Comparison of ENCODE assay signal across 9 cellular contexts in the genomic region with DNA sequence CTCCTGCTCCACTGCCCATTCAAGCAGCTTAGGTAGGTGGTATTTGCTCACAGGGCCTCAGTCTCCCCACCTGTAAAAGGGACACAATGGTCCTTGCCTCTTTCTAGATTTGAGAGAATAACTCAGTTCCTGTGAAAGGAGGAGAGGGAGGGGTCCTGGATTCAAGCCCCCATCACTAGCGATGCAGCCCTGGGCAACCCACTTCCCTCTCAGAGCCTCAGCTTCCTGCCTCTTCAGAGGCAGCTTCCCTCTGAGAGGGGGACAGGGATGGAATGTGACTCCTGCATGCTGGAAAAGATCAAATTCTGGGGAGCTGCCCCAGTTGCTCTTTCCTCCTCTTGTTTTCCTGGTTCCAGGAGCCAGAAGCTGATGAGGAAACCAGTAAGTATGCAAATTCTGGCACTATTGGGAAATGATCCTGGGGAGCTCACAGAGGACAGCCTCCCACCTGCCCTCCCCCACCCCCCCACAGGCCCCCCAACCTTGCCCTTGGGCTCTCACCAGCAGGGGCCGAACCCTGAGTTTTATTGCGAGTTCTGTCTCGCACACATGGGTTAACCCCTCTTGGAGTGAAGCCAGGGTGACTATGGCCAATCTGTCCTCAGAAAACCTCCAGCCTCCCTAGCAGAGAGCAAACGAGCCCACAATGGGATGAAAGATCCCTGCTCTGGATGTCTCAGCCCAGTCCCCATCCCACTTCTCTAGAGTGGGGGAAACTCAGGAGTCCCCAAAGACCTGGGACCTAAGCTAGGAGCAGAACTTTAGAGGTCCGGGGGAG. TPM values are rescaled to one million over a fixed set of nuclear protein-coding genes. Genes with fewer than 3 reads are reported as not detected.
DNase-seq lines count a peak whose midpoint lies in the region; ATAC-seq, FAIRE-seq and TF ChIP-seq lines count a peak whose summit lies in the region.
"Had no signal": no experiment of that assay in that cellular context is flagged by ENCODE, and none has a peak within 500 bp of the region (broad histone marks: within the 10 kb centered on the region; RNA-seq: fewer than 3 reads in every experiment).

No MANE protein-coding gene starts in this region.

- FAIRE-seq in H1 (lab: Jason Lieb, UNC), result no peak

- no peak for TF ChIP-seq RAD21 in H1 (IDR thresholded peaks at IDR 0.05 in 1 of 2, conservative IDR thresholded peaks at IDR 0.05 in 1 of 2; ENCODE audit: low read depth in 2 of 2, low read length in 2 of 2)

- no peak for TF ChIP-seq EP300 in H1 (IDR thresholded peaks at IDR 0.05; ENCODE audit: borderline replicate concordance in 1 of 2, low read depth in 2 of 2, low read length in 2 of 2)

- DNase-seq in AG10803 (ENCODE audit: low read depth) (peak; percentile 66), NB4 (ENCODE audit: low read depth) (peak; percentile 60), H1 (ENCODE audit: low read depth in 1 of 2, low spot score in 2 of 2) (no peak), myocyte (ENCODE audit: low read depth) (peak; percentile 59), neural progenitor cell (ENCODE audit: low spot score) (no peak), HT-29 (ENCODE audit: low spot score) (no peak)
- no peak for DNase-seq in stimulated activated CD4-positive, alpha-beta T cell treated with anti-CD3 and anti-CD28 coated beads, Interleukin-2, amount 100 ng/mL, for 48 hours
- DNase-seq: DMS53 had no signal

- H3K9me3 ChIP-seq in H1 (ENCODE audit: insufficient read depth in 2 of 2, low read depth in 1 of 2, low read length in 1 of 2) (no peaks in the 10 kb centered on the region), neural progenitor cell (ENCODE audit: low read depth) (no peaks in the 10 kb centered on the region)

- H3K27me3 Mint-ChIP-seq in neural progenitor cell (ENCODE audit: insufficient read depth, low read depth), result peaks cover 3% of the 10 kb centered on the region

- WGBS in H1 (ENCODE audit: extremely low coverage in 1 of 2, insufficient coverage in 1 of 2, insufficient read length in 1 of 2, insufficient replicate concordance in 2 of 2, low coverage in 1 of 2, low lambda C conversion rate in 2 of 2, missing lambda C conversion rate in 1 of 2), 2 experiments, result 74% methylated on average over 6 of the region's 6 CpGs; no CpG with 5 or more reads in 1 of the 2 experiments

- H3K27ac ChIP-seq in H1 (ENCODE audit: low read depth, low read length), result no peak overlapping the region
- H3K27ac ChIP-seq in neural progenitor cell, result no peak overlapping the region

- no peak overlapping the region for H4K91ac ChIP-seq in H1 (replicated peaks; ENCODE audit: insufficient read length, low read length)

- no peak overlapping the region for H3K27ac Mint-ChIP-seq in neural progenitor cell

- H2BK120ac ChIP-seq in H1 (replicated peaks; ENCODE audit: low read depth, low read length), result no peak overlapping the region

- no peak overlapping the region for H2BK15ac ChIP-seq in H1 (ENCODE audit: low read length)

- no peak overlapping the region for H2BK12ac ChIP-seq in H1 (ENCODE audit: low read depth, low read length)

- H3K79me2 ChIP-seq in H1 (ENCODE audit: control insufficient read depth in 1 of 2, insufficient read depth in 2 of 2, low read length in 2 of 2) (no peaks in the 10 kb centered on the region), neural progenitor cell (ENCODE audit: low read depth) (no peaks in the 10 kb centered on the region)

- H2AK5ac ChIP-seq in H1 (ENCODE audit: low read depth, low read length), result no peak overlapping the region

- no peak for ATAC-seq in HG02938 (IDR thresholded peaks at IDR 0.05; ENCODE audit: unreplicated experiment)

- H3F3A ChIP-seq in neural progenitor cell (ENCODE audit: low read depth), result no peaks in the 10 kb centered on the region

- H3K9me3 Mint-ChIP-seq in neural progenitor cell, result no peaks in the 10 kb centered on the region

- H3K4me1 Mint-ChIP-seq in neural progenitor cell, result no peaks in the 10 kb centered on the region

- no peak overlapping the region for H3K23ac ChIP-seq in H1 (ENCODE audit: insufficient read length)

- H3K36me3 ChIP-seq in H1 (ENCODE audit: control insufficient read depth in 2 of 4, insufficient read depth in 4 of 4, low read length in 3 of 4) (peaks cover 2 to 20% (median 10%) of the 10 kb centered on the region in 4 experiments; a peak in 6 of 8 replicates), neural progenitor cell (no peaks in the 10 kb centered on the region)

- H2AFZ ChIP-seq in H1 (ENCODE audit: low read length), result no peak overlapping the region
- no peak overlapping the region for H2AFZ ChIP-seq in neural progenitor cell (replicated peaks)

- H3K9ac ChIP-seq in H1 (replicated peaks in 1 of 4; ENCODE audit: extremely low read depth in 1 of 4, low read depth in 3 of 4, low read length in 3 of 4) (no peak overlapping the region), neural progenitor cell (no peak overlapping the region)

- no peak overlapping the region for H4K5ac ChIP-seq in H1 (ENCODE audit: insufficient read length, low read depth, low read length)

- H3K4me3 ChIP-seq in AG10803 (ENCODE audit: low read length) (no peak overlapping the region), NB4 (ENCODE audit: low read depth, low read length) (no peak overlapping the region), H1 (ENCODE audit: extremely low read depth in 1 of 4, insufficient read depth in 2 of 4, low read depth in 3 of 4, low read length in 4 of 4) (no peak overlapping the region), neural progenitor cell (no peak overlapping the region)

- no peaks in the 10 kb centered on the region for H3K79me1 ChIP-seq in H1 (ENCODE audit: low read depth, low read length)

- H3K23me2 ChIP-seq in H1 (ENCODE audit: low read depth, low read length), result no peaks in the 10 kb centered on the region

- H4K20me1 ChIP-seq in H1 (replicated peaks in 1 of 2; ENCODE audit: control insufficient read depth in 1 of 2, insufficient read depth in 2 of 2, low read length in 2 of 2) (peaks cover 0 to 4% of the 10 kb centered on the region in 2 experiments), neural progenitor cell (ENCODE audit: low read depth) (no peaks in the 10 kb centered on the region)

- CTCF ChIA-PET in H1 (lab: Charles Lee; ENCODE audit: partially characterized antibody), result interaction anchor here (0.6 to 21.7 kb wide), 20 partner anchors 10 to 969 kb away, joined by 3 to 382 read pairs (median 6); partner anchors contain the start of genes MEAF6 and ZC3H12A

- H4K8ac ChIP-seq in H1 (ENCODE audit: extremely low read depth, insufficient read depth, low read length), result no peak overlapping the region

- peak overlapping the region; percentile 32; the same call in 1 of the 2 replicates for H3K18ac ChIP-seq in H1 (ENCODE audit: extremely low read depth, low read length)

- H3K4me2 ChIP-seq in H1 (ENCODE audit: insufficient read depth in 1 of 2, low read depth in 2 of 2, low read length in 2 of 2) (no peak overlapping the region), neural progenitor cell (no peak overlapping the region)

- H3K4me1 ChIP-seq in H1 (replicated peaks in 1 of 4; ENCODE audit: control insufficient read depth in 3 of 4, insufficient read depth in 4 of 4, low read length in 3 of 4), result peaks cover 0 to 5% (median 1%) of the 10 kb centered on the region in 4 experiments; a peak in 3 of 7 replicates
- no peaks in the 10 kb centered on the region for H3K4me1 ChIP-seq in neural progenitor cell

- POLR2A ChIA-PET in H1 (lab: Charles Lee; ENCODE audit: partially characterized antibody), result interaction anchor here (0.6 to 5.6 kb wide), 7 partner anchors 10 to 879 kb away, joined by 3 to 68 read pairs (median 12); partner anchors contain the start of genes MEAF6 and ZC3H12A

- no peak overlapping the region for H3K4me3 Mint-ChIP-seq in neural progenitor cell

- H3K4ac ChIP-seq in H1 (replicated peaks; ENCODE audit: insufficient read length, low read depth, low read length), result no peak overlapping the region

- TF ChIP-seq POLR2A in NB4 (IDR thresholded peaks at IDR 0.05; ENCODE audit: extremely low read depth, insufficient read length) (no peak), H1 (IDR thresholded peaks at IDR 0.05; ENCODE audit: control extremely low read depth in 1 of 2, low read depth in 2 of 2, low read length in 2 of 2) (no peak)

- H3K14ac ChIP-seq in H1 (ENCODE audit: insufficient read length), result no peak overlapping the region

- H3K27me3 ChIP-seq in H1 (replicated peaks in 1 of 4; ENCODE audit: control insufficient read depth in 3 of 4, extremely low read depth in 1 of 4, insufficient read depth in 3 of 4, low read length in 3 of 4), result no peaks in the 10 kb centered on the region
- H3K27me3 ChIP-seq in neural progenitor cell, result no peaks in the 10 kb centered on the region

- no peak overlapping the region for H3K56ac ChIP-seq in H1 (replicated peaks; ENCODE audit: insufficient read length, low read depth, low read length)

- peaks cover 2% of the 10 kb centered on the region for H3K36me3 Mint-ChIP-seq in neural progenitor cell

- 0 out of 2 replicates have a peak overlapping the region, but pooled peaks have one; percentile 9 for H2BK5ac ChIP-seq in H1 (ENCODE audit: low read depth, low read length)

- TF ChIP-seq CTCF in AG10803 (conservative IDR thresholded peaks at IDR 0.05; ENCODE audit: low read length) (no peak), NB4 (IDR thresholded peaks at IDR 0.05; ENCODE audit: low read depth, low read length) (no peak), H1 (IDR thresholded peaks at IDR 0.05; ENCODE audit: control extremely low read depth in 1 of 3, insufficient read depth in 1 of 3, low read depth in 1 of 3, low read length in 3 of 3) (no peak), neural progenitor cell (IDR thresholded peaks at IDR 0.05) (no peak)

- H2BK20ac ChIP-seq in H1 (ENCODE audit: low read length), result no peak overlapping the region

RNA-seq across cellular contexts. Expression of gene ZC3H12A, which starts 11.7 kb away (rescaled TPM):
- 7.4 TPM in 2 replicates for total RNA-seq in H1 (2021; fragmentation: NEBNext Ultra II Directional; extraction: Animal tissue kit (Norgen Biotek cat#: 25700))
- polyA plus RNA-seq in H1 (2011; rRNA removed), result 10.0 and 13.7 TPM in 2 replicates
- 8.1 TPM for polyA plus RNA-seq in H1 (2011; cell fraction: cytosol; rRNA removed)
- 20.1 TPM for polyA plus RNA-seq in H1 (2011; cell fraction: nucleus; rRNA removed)
- polyA plus RNA-seq in H1 (2012, experiment 1 of 2), result 5.6 to 7.4 TPM (median 6.7 TPM) in 4 replicates
- 6.9 TPM for polyA plus RNA-seq in H1 (2012, experiment 2 of 2)
- polyA plus RNA-seq in H1 (2013, experiment 1 of 2), result 4.6 TPM
- 4.4 TPM for polyA plus RNA-seq in H1 (2013, experiment 2 of 2)
- 4.1 and 7.6 TPM in 2 replicates for polyA minus RNA-seq in H1 (2011; rRNA and poly(A)+ RNA removed)
- 3.1 TPM for polyA minus RNA-seq in H1 (2011; cell fraction: cytosol; rRNA and poly(A)+ RNA removed)
- 5.9 TPM for polyA minus RNA-seq in H1 (2011; cell fraction: nucleus; rRNA and poly(A)+ RNA removed)
- total RNA-seq in myocyte (6.5 and 7.3 TPM in 2 replicates), neural progenitor cell (ENCODE audit: low replicate concordance) (1.2 and 3.5 TPM in 2 replicates)
- polyA plus RNA-seq in myocyte (2012), result 9.3 TPM
- total RNA-seq in HT-29 (2014; rRNA removed; shearing (Covaris generic)), result 99.3 and 105 TPM in 2 replicates

RNA-seq across cellular contexts. Expression of gene MEAF6, which starts 28.5 kb away (rescaled TPM):
- 36.9 and 38.8 TPM in 2 replicates for total RNA-seq in H1 (2021; fragmentation: NEBNext Ultra II Directional; extraction: Animal tissue kit (Norgen Biotek cat#: 25700))
- 12.7 and 23.0 TPM in 2 replicates for polyA plus RNA-seq in H1 (2011; rRNA removed)
- 25.2 TPM for polyA plus RNA-seq in H1 (2011; cell fraction: cytosol; rRNA removed)
- polyA plus RNA-seq in H1 (2011; cell fraction: nucleus; rRNA removed), result 11.0 TPM
- polyA plus RNA-seq in H1 (2012, experiment 1 of 2), result 29.3 to 41.8 TPM (median 33.7 TPM) in 4 replicates
- polyA plus RNA-seq in H1 (2012, experiment 2 of 2), result 14.8 TPM
- 26.5 TPM for polyA plus RNA-seq in H1 (2013, experiment 1 of 2)
- polyA plus RNA-seq in H1 (2013, experiment 2 of 2), result 27.5 TPM
- polyA minus RNA-seq in H1 (2011; rRNA and poly(A)+ RNA removed), result 10.3 and 12.0 TPM in 2 replicates
- 9.3 TPM for polyA minus RNA-seq in H1 (2011; cell fraction: cytosol; rRNA and poly(A)+ RNA removed)
- 10.8 TPM for polyA minus RNA-seq in H1 (2011; cell fraction: nucleus; rRNA and poly(A)+ RNA removed)
- total RNA-seq in myocyte (88.6 and 116 TPM in 2 replicates), neural progenitor cell (ENCODE audit: low replicate concordance) (83.4 and 127 TPM in 2 replicates)
- polyA plus RNA-seq in myocyte (2012), result 56.5 TPM
- 23.5 and 52.8 TPM in 2 replicates for total RNA-seq in HT-29 (2014; rRNA removed; shearing (Covaris generic))

Comparison
In these comparisons a context has a peak if more than half of its experiments do, and no peak if none do; other contexts are left out.
1. DNase-seq: peak in AG10803 (single experiment), NB4 (single experiment) and myocyte (single experiment); none in H1 (0 of 2), neural progenitor cell (single experiment), stimulated activated CD4-positive, alpha-beta T cell treated with anti-CD3 and anti-CD28 coated beads, Interleukin-2, amount 100 ng/mL, for 48 hours (0 of 2) and HT-29 (single experiment).
2. RNA of gene ZC3H12A, which starts 11.7 kb away (total RNA-seq): 99.3 to 105 TPM in HT-29; 7.4 TPM in H1, 6.5 to 7.3 TPM in myocyte and 1.2 to 3.5 TPM in neural progenitor cell; every median in the first group is over 10 times any median in the second.